9 cellular contexts compared by ENCODE assay signal in genomic region chr19:40907968-40908735, GRCh38. TPM values are rescaled to one million over a fixed set of nuclear protein-coding genes. Genes with fewer than 3 reads are reported as not detected.
A peak's percentile ranks its signal among the peaks of the same experiment; 100 is the strongest.
DNase-seq lines count a peak whose midpoint lies in the region; ATAC-seq, FAIRE-seq and TF ChIP-seq lines count a peak whose summit lies in the region.
"Had no signal": no experiment of that assay in that cellular context is flagged by ENCODE, and none has a peak within 500 bp of the region (broad histone marks: within the 10 kb centered on the region; RNA-seq: fewer than 3 reads in every experiment).

No MANE protein-coding gene starts in this region.

- no peaks in the 10 kb centered on the region for H3K4me1 Mint-ChIP-seq in neural progenitor cell

- POLR2A ChIA-PET in HepG2 (lab: Yijun Ruan, JAX) = no interaction called here

- H3K9me3 ChIP-seq in right lobe of liver (no peaks in the 10 kb centered on the region), HepG2 (ENCODE audit: low read length) (no peaks in the 10 kb centered on the region), neural progenitor cell (ENCODE audit: low read depth) (no peaks in the 10 kb centered on the region), ascending aorta (peaks cover 0 to 6% of the 10 kb centered on the region in 2 donors), gastroesophageal sphincter (peaks cover 0 to 7% (median 0%) of the 10 kb centered on the region in 3 donors)

- H3K36me3 ChIP-seq in right lobe of liver (no peaks in the 10 kb centered on the region), HepG2 (replicated peaks in 1 of 2; ENCODE audit: control insufficient read depth in 1 of 2, insufficient read depth in 2 of 2, low read length in 2 of 2) (no peaks in the 10 kb centered on the region), neural progenitor cell (no peaks in the 10 kb centered on the region), ascending aorta (no peaks in the 10 kb centered on the region), gastroesophageal sphincter (no peaks in the 10 kb centered on the region)

- H3K4me3 Mint-ChIP-seq in neural progenitor cell = no peak overlapping the region

- whole genome bisulfite sequencing in right lobe of liver (ENCODE audit: insufficient coverage, low coverage, low lambda C conversion rate, missing lambda C conversion rate) = 28% methylated on average over 19 of the region's 21 CpGs
- WGBS in HepG2 (ENCODE audit: low lambda C conversion rate) = 24% methylated on average over 21 of the region's 21 CpGs
- 31 to 44% methylated on average over 4 to 5 of the region's 21 CpGs for WGBS in gastroesophageal sphincter (ENCODE audit: low coverage in 1 of 2), 2 donors

- no peak for TF ChIP-seq RAD21 in HepG2 (CRISPR knock-in tag; IDR thresholded peaks at IDR 0.05)

- peak overlapping the region in 1 of 3 donors; percentile 3 for H3K4me3 ChIP-seq in right lobe of liver
- H3K4me3 ChIP-seq in HepG2 (replicated peaks in 1 of 3; ENCODE audit: insufficient read depth in 1 of 3, low read depth in 2 of 3, low read length in 3 of 3) = no peak overlapping the region
- no peak overlapping the region for H3K4me3 ChIP-seq in neural progenitor cell
- H3K4me3 ChIP-seq in ascending aorta = peak overlapping the region in 1 of 2 donors; percentile 48
- H3K4me3 ChIP-seq in gastroesophageal sphincter = no peak overlapping the region

- TF ChIP-seq CTCF in right lobe of liver (IDR thresholded peaks at IDR 0.05) (no peak), HepG2 (CRISPR knock-in tag; IDR thresholded peaks at IDR 0.05) (no peak), neural progenitor cell (IDR thresholded peaks at IDR 0.05) (no peak), ascending aorta (IDR thresholded peaks at IDR 0.05) (no peak), gastroesophageal sphincter (IDR thresholded peaks at IDR 0.05) (no peak)

- peaks cover 7% of the 10 kb centered on the region for H3K9me3 Mint-ChIP-seq in neural progenitor cell

- BruUV-seq in HepG2 (replicated peaks; lab: Mats Ljungman, UMichigan) = no TSS peak

- no peaks in the 10 kb centered on the region for H3K27me3 ChIP-seq in right lobe of liver
- peaks cover 2 to 46% of the 10 kb centered on the region in 2 experiments for H3K27me3 ChIP-seq in HepG2 (ENCODE audit: control insufficient read depth in 1 of 2, insufficient read depth in 2 of 2, low read length in 2 of 2)
- H3K27me3 ChIP-seq in neural progenitor cell = no peaks in the 10 kb centered on the region
- H3K27me3 ChIP-seq in ascending aorta = no peaks in the 10 kb centered on the region
- peaks cover 71% of the 10 kb centered on the region for H3K27me3 ChIP-seq in gastroesophageal sphincter

- intact Hi-C loops in right lobe of liver (cut with DNase I) = no loop called here
- intact Hi-C loops in HepG2 (cut with micrococcal nuclease; ENCODE audit: unreplicated experiment) = no loop called here
- intact Hi-C loops in ascending aorta (cut with DNase I) = no loop called here

- peaks cover 4% of the 10 kb centered on the region for H3K27me3 Mint-ChIP-seq in neural progenitor cell (ENCODE audit: insufficient read depth, low read depth)

- in situ Hi-C loops in HepG2 (cut with HindIII; ENCODE audit: extremely low pct_ligation_motif_present, low pct_unique_long_range_greater_than_20kb) = no loop called here

- H3K4me2 ChIP-seq in HepG2 (ENCODE audit: low read depth, low read length) (no peak overlapping the region), neural progenitor cell (peak overlapping the region; percentile 47)

- ATAC-seq in right lobe of liver (peak in 1 of 4 donors; percentile 63), HepG2 (no peak), GM18861 (IDR thresholded peaks at IDR 0.05; ENCODE audit: unreplicated experiment) (no peak), gastroesophageal sphincter (no peak)

- no peak for FAIRE-seq in HepG2 (lab: Jason Lieb, UNC)

- no peaks in the 10 kb centered on the region for H3K79me2 ChIP-seq in HepG2 (ENCODE audit: insufficient read depth, low read length)
- H3K79me2 ChIP-seq in neural progenitor cell (ENCODE audit: low read depth) = no peaks in the 10 kb centered on the region

- TF ChIP-seq EP300 in HepG2 (IDR thresholded peaks at IDR 0.05; ENCODE audit: low read depth in 2 of 2, low read length in 2 of 2) (no peak), HepG2 (CRISPR knock-in tag; IDR thresholded peaks at IDR 0.05; ENCODE audit: borderline replicate concordance) (no peak), gastroesophageal sphincter (IDR thresholded peaks at IDR 0.05) (no peak)

- H3K36me3 Mint-ChIP-seq in neural progenitor cell = no peaks in the 10 kb centered on the region

- DNase-seq in right lobe of liver = peak in 2 of 3 donors; percentile 35 to 62
- no peak for DNase-seq in HepG2 (ENCODE audit: low spot score)
- peak; percentile 5 for DNase-seq in activated gamma-delta T cell treated with anti-CD3 and anti-CD28 coated beads, Interleukin-2, amount 50 U/mL, for 16 hours (ENCODE audit: low read depth)
- peak; percentile 24 for DNase-seq in neural progenitor cell (ENCODE audit: low spot score)
- DNase-seq in ascending aorta (ENCODE audit: low spot score in 2 of 2) = no peak
- DNase-seq in UCSD-AML1 (lab: John Stamatoyannopoulos, UW; ENCODE audit: unreplicated experiment) = no peak
- DNase-seq: NCI-H526 treated with DMSO at 0.1 percent for 48 hours had no signal

- no peak overlapping the region for H2AFZ ChIP-seq in HepG2 (ENCODE audit: low read length)
- peak overlapping the region; percentile 79 for H2AFZ ChIP-seq in neural progenitor cell (replicated peaks)

- no peak for TF ChIP-seq POLR2A in right lobe of liver (IDR thresholded peaks at IDR 0.05)
- no peak for TF ChIP-seq POLR2A in HepG2 (IDR thresholded peaks at IDR 0.05; ENCODE audit: insufficient read depth in 1 of 2, low read depth in 2 of 2, low read length in 2 of 2)
- no peak for TF ChIP-seq POLR2A in gastroesophageal sphincter (IDR thresholded peaks at IDR 0.05)

- no peaks in the 10 kb centered on the region for H3K4me1 ChIP-seq in right lobe of liver
- H3K4me1 ChIP-seq in HepG2 (ENCODE audit: insufficient read depth, low read length) = no peaks in the 10 kb centered on the region
- H3K4me1 ChIP-seq in neural progenitor cell = no peaks in the 10 kb centered on the region
- no peaks in the 10 kb centered on the region for H3K4me1 ChIP-seq in ascending aorta
- no peaks in the 10 kb centered on the region for H3K4me1 ChIP-seq in gastroesophageal sphincter

- no peaks in the 10 kb centered on the region for H4K20me1 ChIP-seq in HepG2 (ENCODE audit: insufficient read depth, low read length)
- no peaks in the 10 kb centered on the region for H4K20me1 ChIP-seq in neural progenitor cell (ENCODE audit: low read depth)

- H3K9ac ChIP-seq in HepG2 (ENCODE audit: insufficient read depth, low read depth, low read length) (no peak overlapping the region), neural progenitor cell (no peak overlapping the region)

- H3K27ac Mint-ChIP-seq in neural progenitor cell = no peak overlapping the region

- no peaks in the 10 kb centered on the region for H3F3A ChIP-seq in neural progenitor cell (ENCODE audit: low read depth)

- CTCF ChIA-PET in HepG2 (lab: Yijun Ruan, JAX; ENCODE audit: low intra/inter-chr PET ratio, low total read pairs) = no interaction called here

- H3K27ac ChIP-seq in right lobe of liver (no peak overlapping the region), HepG2 (ENCODE audit: extremely low read length, insufficient read depth, low read length) (no peak overlapping the region), neural progenitor cell (no peak overlapping the region), ascending aorta (no peak overlapping the region), gastroesophageal sphincter (no peak overlapping the region)

RNA-seq across cellular contexts. Expression of gene CYP2A7, which starts 26.1 kb away (rescaled TPM):
- total RNA-seq in right lobe of liver (1,000 to 10,000 TPM in 1 of 6 experiments, 100 to 1,000 TPM in 2, 10 to 100 TPM in 1, 1 to 10 TPM in 2; 2.5 to 2,068 (median 134) TPM), HepG2 (2016; rRNA removed; fragmentation: Illumina TruSeq; extraction: Trizol) (not detected in 2 replicates), neural progenitor cell (ENCODE audit: low replicate concordance) (not detected in 2 replicates), ascending aorta (not detected), gastroesophageal sphincter (not detected)
- not detected in 2 replicates for total RNA-seq in HepG2 (2016; cell fraction: cytosol; rRNA removed; fragmentation: Illumina TruSeq; extraction: Trizol; ENCODE audit: low read depth)
- not detected in 2 replicates for total RNA-seq in HepG2 (2016; cell fraction: insoluble cytoplasmic fraction; rRNA removed; fragmentation: Illumina TruSeq; extraction: Trizol)
- not detected in 2 replicates for total RNA-seq in HepG2 (2016; cell fraction: membrane; rRNA removed; fragmentation: Illumina TruSeq; extraction: Trizol)
- not detected in 2 replicates for total RNA-seq in HepG2 (2016; cell fraction: nucleus; rRNA removed; fragmentation: Illumina TruSeq; extraction: Trizol)
- not detected in 2 replicates for polyA plus RNA-seq in HepG2 (2011; rRNA removed)
- polyA plus RNA-seq in HepG2 (2011; cell fraction: cytosol; rRNA removed) = not detected in 2 replicates
- polyA plus RNA-seq in HepG2 (2011; cell fraction: nucleus; rRNA removed) = not detected in 2 replicates
- not detected in 2 replicates for polyA plus RNA-seq in HepG2 (2012)
- polyA plus RNA-seq in HepG2 (2016; cell fraction: cytosol; fragmentation: Illumina TruSeq; extraction: Trizol; ENCODE audit: low read depth) = not detected in 2 replicates
- polyA plus RNA-seq in HepG2 (2016; cell fraction: insoluble cytoplasmic fraction; fragmentation: Illumina TruSeq; extraction: Trizol; ENCODE audit: low read depth) = not detected in 2 replicates
- polyA plus RNA-seq in HepG2 (2016; cell fraction: membrane; fragmentation: Illumina TruSeq; extraction: Trizol; ENCODE audit: low read depth) = not detected in 2 replicates
- not detected in 2 replicates for polyA plus RNA-seq in HepG2 (2016; cell fraction: nucleus; fragmentation: Illumina TruSeq; extraction: Trizol; ENCODE audit: insufficient read depth, low read depth)
- not detected in 2 replicates for polyA minus RNA-seq in HepG2 (2011; rRNA and poly(A)+ RNA removed; ENCODE audit: low replicate concordance)
- not detected in 2 replicates for polyA minus RNA-seq in HepG2 (2011; cell fraction: cytosol; rRNA and poly(A)+ RNA removed)
- polyA minus RNA-seq in HepG2 (2011; cell fraction: nucleus; rRNA and poly(A)+ RNA removed) = not detected in 2 replicates

RNA-seq across cellular contexts. Expression of gene CYP2A6, which starts 57.9 kb away (rescaled TPM):
- total RNA-seq in right lobe of liver = 1,000 to 10,000 TPM in 3 of 6 experiments, 100 to 1,000 TPM in 1, 10 to 100 TPM in 2; 73.6 to 3,618 (median 1,239) TPM
- not detected in 2 replicates for total RNA-seq in HepG2 (2016; rRNA removed; fragmentation: Illumina TruSeq; extraction: Trizol)
- total RNA-seq in HepG2 (2016; cell fraction: cytosol; rRNA removed; fragmentation: Illumina TruSeq; extraction: Trizol; ENCODE audit: low read depth) = not detected in 2 replicates
- total RNA-seq in HepG2 (2016; cell fraction: insoluble cytoplasmic fraction; rRNA removed; fragmentation: Illumina TruSeq; extraction: Trizol) = not detected in 2 replicates
- not detected in 2 replicates for total RNA-seq in HepG2 (2016; cell fraction: membrane; rRNA removed; fragmentation: Illumina TruSeq; extraction: Trizol)
- total RNA-seq in HepG2 (2016; cell fraction: nucleus; rRNA removed; fragmentation: Illumina TruSeq; extraction: Trizol) = not detected in 2 replicates
- polyA plus RNA-seq in HepG2 (2011; rRNA removed) = not detected in 2 replicates
- not detected in 2 replicates for polyA plus RNA-seq in HepG2 (2011; cell fraction: cytosol; rRNA removed)
- polyA plus RNA-seq in HepG2 (2011; cell fraction: nucleus; rRNA removed) = not detected in 2 replicates
- polyA plus RNA-seq in HepG2 (2012) = not detected in 2 replicates
- not detected in 2 replicates for polyA plus RNA-seq in HepG2 (2016; cell fraction: cytosol; fragmentation: Illumina TruSeq; extraction: Trizol; ENCODE audit: low read depth)
- not detected in 2 replicates for polyA plus RNA-seq in HepG2 (2016; cell fraction: insoluble cytoplasmic fraction; fragmentation: Illumina TruSeq; extraction: Trizol; ENCODE audit: low read depth)
- not detected in 2 replicates for polyA plus RNA-seq in HepG2 (2016; cell fraction: membrane; fragmentation: Illumina TruSeq; extraction: Trizol; ENCODE audit: low read depth)
- polyA plus RNA-seq in HepG2 (2016; cell fraction: nucleus; fragmentation: Illumina TruSeq; extraction: Trizol; ENCODE audit: insufficient read depth, low read depth) = not detected in 2 replicates
- 0.21 TPM in 1 of 2 replicates, not detected in the other for polyA minus RNA-seq in HepG2 (2011; rRNA and poly(A)+ RNA removed; ENCODE audit: low replicate concordance)
- not detected in 2 replicates for polyA minus RNA-seq in HepG2 (2011; cell fraction: cytosol; rRNA and poly(A)+ RNA removed)
- polyA minus RNA-seq in HepG2 (2011; cell fraction: nucleus; rRNA and poly(A)+ RNA removed) = not detected in 2 replicates
- not detected in 2 replicates for total RNA-seq in neural progenitor cell (ENCODE audit: low replicate concordance)
- total RNA-seq in ascending aorta = not detected
- total RNA-seq in gastroesophageal sphincter = not detected

Comparison
In these comparisons a context has a peak if more than half of its experiments do, and no peak if none do; other contexts are left out.
1. DNase-seq: peak in right lobe of liver (2 of 3), activated gamma-delta T cell treated with anti-CD3 and anti-CD28 coated beads, Interleukin-2, amount 50 U/mL, for 16 hours (single experiment) and neural progenitor cell (single experiment); none in HepG2 (single experiment), ascending aorta (0 of 2) and UCSD-AML1 (single experiment).
2. RNA of gene CYP2A6, which starts 57.9 kb away (total RNA-seq): 73.6 to 3,618 TPM in right lobe of liver; not detected in HepG2, not detected in neural progenitor cell, not detected in ascending aorta (single experiment) and not detected in gastroesophageal sphincter; every median in the first group is over 10 times any median in the second.